8 cellular contexts compared by ENCODE assay signal in the genomic region with DNA sequence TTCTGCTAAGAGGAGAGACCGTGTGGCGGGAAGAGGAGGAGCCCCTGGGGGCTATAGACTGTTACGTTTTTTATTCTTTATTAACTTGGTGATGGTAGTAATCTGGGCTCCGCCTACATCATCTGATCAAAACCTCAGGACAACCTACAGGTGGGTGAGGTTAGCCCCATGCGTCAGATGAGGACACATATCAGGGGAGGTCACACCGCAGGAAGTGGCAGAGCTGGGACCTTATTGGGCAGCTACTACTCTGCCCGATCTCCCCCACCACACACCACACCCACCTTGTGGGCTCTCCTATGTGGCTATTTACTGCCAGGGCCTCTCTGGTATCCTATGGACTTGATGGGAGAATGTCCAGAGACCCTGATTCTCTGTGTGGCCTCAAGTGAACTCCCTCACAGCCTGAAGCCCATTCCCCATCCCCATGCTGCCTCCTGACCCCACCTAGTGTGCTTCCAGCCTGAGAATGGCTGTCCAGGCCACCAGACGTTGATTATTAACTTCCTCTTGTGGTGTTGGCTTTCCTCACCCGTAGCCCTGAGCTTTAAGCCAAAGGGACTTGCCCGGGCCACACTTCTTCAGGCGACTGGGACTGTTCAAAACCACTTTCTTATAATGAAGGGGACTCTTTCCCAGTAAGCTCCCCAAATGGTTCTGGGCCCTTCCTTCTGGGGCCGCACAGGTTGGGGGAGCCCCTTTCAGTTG. TPM values are rescaled to one million over a fixed set of nuclear protein-coding genes. Genes with fewer than 3 reads are reported as not detected.
A peak's percentile ranks its signal among the peaks of the same experiment; 100 is the strongest.
DNase-seq lines count a peak whose midpoint lies in the region; ATAC-seq and TF ChIP-seq lines count a peak whose summit lies in the region.

No MANE protein-coding gene starts in this region.

- peak; percentile 52 for ATAC-seq in HG03432 (IDR thresholded peaks at IDR 0.05; ENCODE audit: unreplicated experiment)
- ATAC-seq in HG03342 (IDR thresholded peaks at IDR 0.05; ENCODE audit: unreplicated experiment) = no peak

- no peaks in the 10 kb centered on the region for H3K9me3 Mint-ChIP-seq in dendritic cell treated with granulocyte-macrophage colony-stimulating factor and Interleukin-4, amounts not matched to agents 40 ng/mL and 50 ng/mL, for 4 days

- no peak for TF ChIP-seq EP300 in suprapubic skin (IDR thresholded peaks at IDR 0.05)

- H3K4me1 Mint-ChIP-seq in dendritic cell treated with granulocyte-macrophage colony-stimulating factor and Interleukin-4, amounts not matched to agents 40 ng/mL and 50 ng/mL, for 4 days (ENCODE audit: low read depth) = peaks cover 9% of the 10 kb centered on the region

- no peaks in the 10 kb centered on the region for H3K9me3 ChIP-seq in suprapubic skin

- intact Hi-C loops in dendritic cell treated with granulocyte-macrophage colony-stimulating factor and Interleukin-4, amounts not matched to agents 40 ng/mL and 50 ng/mL, for 4 days (cut with micrococcal nuclease) = loop anchor here (5.0 kb wide), 1 partner anchor 139 kb away; no protein-coding TSS in a partner anchor

- no peak for TF ChIP-seq CTCF in suprapubic skin (IDR thresholded peaks at IDR 0.05)

- peak overlapping the region; percentile 49 for H3K4me3 ChIP-seq in suprapubic skin

- no peak for TF ChIP-seq POLR2A in suprapubic skin (IDR thresholded peaks at IDR 0.05)

- H3K27me3 ChIP-seq in suprapubic skin = peaks cover 91% of the 10 kb centered on the region

- 63% methylated on average over 7 of the region's 12 CpGs for WGBS in suprapubic skin

- H3K27ac ChIP-seq in suprapubic skin = no peak overlapping the region

- peaks cover 79% of the 10 kb centered on the region for H3K27me3 Mint-ChIP-seq in dendritic cell treated with granulocyte-macrophage colony-stimulating factor and Interleukin-4, amounts not matched to agents 40 ng/mL and 50 ng/mL, for 4 days

- no peak overlapping the region for H3K27ac Mint-ChIP-seq in dendritic cell treated with granulocyte-macrophage colony-stimulating factor and Interleukin-4, amounts not matched to agents 40 ng/mL and 50 ng/mL, for 4 days

- peak overlapping the region; percentile 44 for H3K4me3 Mint-ChIP-seq in dendritic cell treated with granulocyte-macrophage colony-stimulating factor and Interleukin-4, amounts not matched to agents 40 ng/mL and 50 ng/mL, for 4 days

- no peaks in the 10 kb centered on the region for H3K36me3 Mint-ChIP-seq in dendritic cell treated with granulocyte-macrophage colony-stimulating factor and Interleukin-4, amounts not matched to agents 40 ng/mL and 50 ng/mL, for 4 days (ENCODE audit: low read depth)

- peak; percentile 27 for DNase-seq in stimulated activated CD4-positive, alpha-beta T cell treated with anti-CD3 and anti-CD28 coated beads, Interleukin-15, amount 100 ng/mL, for 24 hours
- no peak for DNase-seq in stimulated activated CD4-positive, alpha-beta T cell treated with anti-CD3 and anti-CD28 coated beads, Interleukin-4, amount 100 ng/mL, for 4 hours
- DNase-seq in suprapubic skin (ENCODE audit: low spot score in 2 of 2) (no peak), SW 1271 (lab: John Stamatoyannopoulos, UW) (no peak)
- no peak for DNase-seq in activated CD4-positive, CD25-positive, alpha-beta regulatory T cell (lab: John Stamatoyannopoulos, UW)

- peaks cover 20% of the 10 kb centered on the region for H3K4me1 ChIP-seq in suprapubic skin

- H3K36me3 ChIP-seq in suprapubic skin = no peaks in the 10 kb centered on the region

RNA-seq across cellular contexts. Expression of a gene that starts 8.2 kb away (rescaled TPM):
- total RNA-seq in suprapubic skin = not detected
